In the genomic region with DNA sequence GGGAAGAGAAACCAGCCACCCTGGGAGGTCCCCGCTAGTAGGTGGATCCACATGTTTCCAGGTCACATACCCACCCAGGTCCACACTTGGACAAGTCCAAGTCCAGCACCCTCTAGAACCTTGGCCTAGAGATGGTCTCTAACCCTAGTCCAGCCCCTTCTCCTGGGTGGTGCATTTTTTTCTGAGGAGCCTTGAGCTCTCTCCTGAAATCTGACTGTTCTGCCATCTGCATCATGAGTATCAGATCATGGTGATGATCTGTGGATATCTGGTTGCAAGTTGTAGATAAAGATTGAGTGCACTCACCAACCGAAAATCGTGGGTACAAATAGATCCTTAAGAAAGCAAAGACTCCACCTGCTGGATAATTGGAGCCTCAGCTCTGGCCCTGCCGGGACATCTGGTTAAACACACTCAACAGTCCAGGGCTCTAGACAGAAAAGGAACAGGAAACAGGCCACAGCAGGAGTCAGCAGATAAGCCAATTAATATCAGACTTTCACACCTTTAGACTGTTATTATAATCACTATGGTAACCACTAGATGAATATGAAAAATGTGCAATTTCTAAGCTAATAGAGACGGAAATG, we compare ENCODE assay signal across 1 cellular context.
TF ChIP-seq lines count a peak whose summit lies in the region.

No MANE protein-coding gene starts in this region.

TF ChIP-seq in HepG2, 621 proteins besides CTCF, POLR2A, EP300 and RAD21 (continued from another document):
- TF ChIP-seq, protein P1, sequence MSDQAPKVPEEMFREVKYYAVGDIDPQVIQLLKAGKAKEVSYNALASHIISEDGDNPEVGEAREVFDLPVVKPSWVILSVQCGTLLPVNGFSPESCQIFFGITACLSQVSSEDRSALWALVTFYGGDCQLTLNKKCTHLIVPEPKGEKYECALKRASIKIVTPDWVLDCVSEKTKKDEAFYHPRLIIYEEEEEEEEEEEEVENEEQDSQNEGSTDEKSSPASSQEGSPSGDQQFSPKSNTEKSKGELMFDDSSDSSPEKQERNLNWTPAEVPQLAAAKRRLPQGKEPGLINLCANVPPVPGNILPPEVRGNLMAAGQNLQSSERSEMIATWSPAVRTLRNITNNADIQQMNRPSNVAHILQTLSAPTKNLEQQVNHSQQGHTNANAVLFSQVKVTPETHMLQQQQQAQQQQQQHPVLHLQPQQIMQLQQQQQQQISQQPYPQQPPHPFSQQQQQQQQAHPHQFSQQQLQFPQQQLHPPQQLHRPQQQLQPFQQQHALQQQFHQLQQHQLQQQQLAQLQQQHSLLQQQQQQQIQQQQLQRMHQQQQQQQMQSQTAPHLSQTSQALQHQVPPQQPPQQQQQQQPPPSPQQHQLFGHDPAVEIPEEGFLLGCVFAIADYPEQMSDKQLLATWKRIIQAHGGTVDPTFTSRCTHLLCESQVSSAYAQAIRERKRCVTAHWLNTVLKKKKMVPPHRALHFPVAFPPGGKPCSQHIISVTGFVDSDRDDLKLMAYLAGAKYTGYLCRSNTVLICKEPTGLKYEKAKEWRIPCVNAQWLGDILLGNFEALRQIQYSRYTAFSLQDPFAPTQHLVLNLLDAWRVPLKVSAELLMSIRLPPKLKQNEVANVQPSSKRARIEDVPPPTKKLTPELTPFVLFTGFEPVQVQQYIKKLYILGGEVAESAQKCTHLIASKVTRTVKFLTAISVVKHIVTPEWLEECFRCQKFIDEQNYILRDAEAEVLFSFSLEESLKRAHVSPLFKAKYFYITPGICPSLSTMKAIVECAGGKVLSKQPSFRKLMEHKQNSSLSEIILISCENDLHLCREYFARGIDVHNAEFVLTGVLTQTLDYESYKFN (CRISPR knock-in tag; conservative IDR thresholded peaks at IDR 0.05) = no peak
- TF ChIP-seq, protein P2, sequence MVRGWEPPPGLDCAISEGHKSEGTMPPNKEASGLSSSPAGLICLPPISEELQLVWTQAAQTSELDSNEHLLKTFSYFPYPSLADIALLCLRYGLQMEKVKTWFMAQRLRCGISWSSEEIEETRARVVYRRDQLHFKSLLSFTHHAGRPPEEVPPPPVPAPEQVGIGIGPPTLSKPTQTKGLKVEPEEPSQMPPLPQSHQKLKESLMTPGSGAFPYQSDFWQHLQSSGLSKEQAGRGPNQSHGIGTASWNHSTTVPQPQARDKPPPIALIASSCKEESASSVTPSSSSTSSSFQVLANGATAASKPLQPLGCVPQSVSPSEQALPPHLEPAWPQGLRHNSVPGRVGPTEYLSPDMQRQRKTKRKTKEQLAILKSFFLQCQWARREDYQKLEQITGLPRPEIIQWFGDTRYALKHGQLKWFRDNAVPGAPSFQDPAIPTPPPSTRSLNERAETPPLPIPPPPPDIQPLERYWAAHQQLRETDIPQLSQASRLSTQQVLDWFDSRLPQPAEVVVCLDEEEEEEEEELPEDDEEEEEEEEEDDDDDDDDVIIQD (CRISPR knock-in tag; IDR thresholded peaks at IDR 0.05; ENCODE audit: low read depth) = no peak
- TF ChIP-seq FOXM1 (CRISPR knock-in tag; IDR thresholded peaks at IDR 0.05) = no peak
- TF ChIP-seq, protein P3, sequence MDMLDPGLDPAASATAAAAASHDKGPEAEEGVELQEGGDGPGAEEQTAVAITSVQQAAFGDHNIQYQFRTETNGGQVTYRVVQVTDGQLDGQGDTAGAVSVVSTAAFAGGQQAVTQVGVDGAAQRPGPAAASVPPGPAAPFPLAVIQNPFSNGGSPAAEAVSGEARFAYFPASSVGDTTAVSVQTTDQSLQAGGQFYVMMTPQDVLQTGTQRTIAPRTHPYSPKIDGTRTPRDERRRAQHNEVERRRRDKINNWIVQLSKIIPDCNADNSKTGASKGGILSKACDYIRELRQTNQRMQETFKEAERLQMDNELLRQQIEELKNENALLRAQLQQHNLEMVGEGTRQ (IDR thresholded peaks at IDR 0.05; ENCODE audit: low read depth, low read length) = no peak
- TF ChIP-seq, protein P3 (CRISPR knock-in tag; IDR thresholded peaks at IDR 0.05; ENCODE audit: borderline replicate concordance) = no peak
- TF ChIP-seq NR2F1 (CRISPR knock-in tag; IDR thresholded peaks at IDR 0.05) = no peak
- TF ChIP-seq ZNF777 (CRISPR knock-in tag; IDR thresholded peaks at IDR 0.05) = no peak
- no peak for TF ChIP-seq ZFY (CRISPR knock-in tag; IDR thresholded peaks at IDR 0.05)
- TF ChIP-seq MEIS2 (CRISPR knock-in tag; IDR thresholded peaks at IDR 0.05) = no peak
- TF ChIP-seq, protein P4, sequence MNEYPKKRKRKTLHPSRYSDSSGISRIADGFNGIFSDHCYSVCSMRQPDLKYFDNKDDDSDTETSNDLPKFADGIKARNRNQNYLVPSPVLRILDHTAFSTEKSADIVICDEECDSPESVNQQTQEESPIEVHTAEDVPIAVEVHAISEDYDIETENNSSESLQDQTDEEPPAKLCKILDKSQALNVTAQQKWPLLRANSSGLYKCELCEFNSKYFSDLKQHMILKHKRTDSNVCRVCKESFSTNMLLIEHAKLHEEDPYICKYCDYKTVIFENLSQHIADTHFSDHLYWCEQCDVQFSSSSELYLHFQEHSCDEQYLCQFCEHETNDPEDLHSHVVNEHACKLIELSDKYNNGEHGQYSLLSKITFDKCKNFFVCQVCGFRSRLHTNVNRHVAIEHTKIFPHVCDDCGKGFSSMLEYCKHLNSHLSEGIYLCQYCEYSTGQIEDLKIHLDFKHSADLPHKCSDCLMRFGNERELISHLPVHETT (CRISPR knock-in tag; conservative IDR thresholded peaks at IDR 0.05) = no peak
TF ChIP-seq in HepG2: peak in this region for 0.
